1 cellular context compared by ENCODE assay signal in the genomic region with DNA sequence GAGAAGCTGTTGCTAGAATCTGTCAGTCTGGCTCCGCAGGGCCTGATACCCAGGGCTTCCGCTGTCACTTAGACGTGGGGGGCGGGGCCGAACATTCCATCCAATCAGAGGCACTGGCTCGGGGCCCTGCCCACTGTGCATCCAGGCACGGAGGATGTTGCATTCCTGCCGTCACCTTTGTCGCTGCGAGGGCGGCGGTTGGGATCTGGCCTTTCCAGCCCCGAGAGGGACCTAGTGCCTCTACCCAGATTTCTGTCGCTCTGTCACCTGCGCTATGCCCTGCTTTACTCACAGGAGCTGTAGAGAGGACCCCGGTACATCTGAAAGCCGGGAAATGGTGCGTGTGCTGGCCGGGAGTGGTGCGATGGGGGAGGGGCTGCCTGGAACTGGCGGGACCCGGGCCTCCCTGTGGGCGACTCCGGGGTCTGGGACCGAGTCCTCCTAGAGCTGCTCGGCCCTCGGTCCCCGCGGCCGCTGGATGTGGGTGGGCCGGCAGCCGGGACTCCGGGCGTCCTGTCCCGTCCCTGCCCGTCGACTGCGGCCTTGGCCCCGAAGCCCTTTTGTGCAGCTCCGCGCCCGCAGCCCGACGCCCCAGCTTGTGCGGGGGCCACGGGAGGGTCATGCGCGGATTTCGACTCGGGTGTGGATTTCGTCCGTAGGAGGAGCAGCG.
TF ChIP-seq lines count a peak whose summit lies in the region.

A gene (plus strand): TSS at position 133 of the 670 bp plus-strand sequence. CDS start 142 bp downstream, at position 275.

TF ChIP-seq in HepG2, 621 proteins besides CTCF, POLR2A, EP300 and RAD21 (continued from another document):
- TF ChIP-seq ZNF841 (CRISPR knock-in tag; IDR thresholded peaks at IDR 0.05; ENCODE audit: borderline replicate concordance) (no peak), ZFP82 (CRISPR knock-in tag; IDR thresholded peaks at IDR 0.05; ENCODE audit: borderline replicate concordance) (0 out of 2 replicates have a peak, but pooled peaks have one; percentile 25), RFXAP (CRISPR knock-in tag; IDR thresholded peaks at IDR 0.05; ENCODE audit: borderline replicate concordance) (peak; percentile 34; the same call in 1 of the 2 replicates), BORCS8-MEF2B (CRISPR knock-in tag; IDR thresholded peaks at IDR 0.05) (peak; percentile 41; the same call in 1 of the 2 replicates), ZNF883 (CRISPR knock-in tag; IDR thresholded peaks at IDR 0.05; ENCODE audit: not compliant biosample characterization) (peak; percentile 84), TBX3 (IDR thresholded peaks at IDR 0.05; ENCODE audit: borderline replicate concordance) (peak; percentile 67; the same call in 1 of the 2 replicates), PHF8 (CRISPR knock-in tag; IDR thresholded peaks at IDR 0.05) (peak; percentile 87), ZNF788 (CRISPR knock-in tag; IDR thresholded peaks at IDR 0.05; ENCODE audit: borderline replicate concordance) (peak; percentile 67; the same call in 1 of the 2 replicates), ZNF619 (CRISPR knock-in tag; IDR thresholded peaks at IDR 0.05) (0 out of 2 replicates have a peak, but pooled peaks have one; percentile 23), SP4 (CRISPR knock-in tag; IDR thresholded peaks at IDR 0.05) (peak; percentile 73; the same call in 1 of the 2 replicates), ZNF713 (CRISPR knock-in tag; IDR thresholded peaks at IDR 0.05) (no peak), ZFP36L1 (CRISPR knock-in tag; IDR thresholded peaks at IDR 0.05) (no peak), MYC (CRISPR knock-in tag; IDR thresholded peaks at IDR 0.05; ENCODE audit: borderline replicate concordance) (peak; percentile 35; the same call in 1 of the 2 replicates), IRF2 (CRISPR knock-in tag; IDR thresholded peaks at IDR 0.05) (peak; percentile 44; the same call in 1 of the 2 replicates), ZFP37 (CRISPR knock-in tag; IDR thresholded peaks at IDR 0.05; ENCODE audit: borderline replicate concordance) (peak; percentile 77; the same call in 1 of the 2 replicates), GABPA (IDR thresholded peaks at IDR 0.05; ENCODE audit: low read depth, low read length) (peak; percentile 12; the same call in 1 of the 2 replicates), GABPA (CRISPR knock-in tag; IDR thresholded peaks at IDR 0.05; ENCODE audit: low read depth) (peak; percentile 51; the same call in 1 of the 2 replicates), NFYC (CRISPR knock-in tag; IDR thresholded peaks at IDR 0.05) (peak; percentile 84), ZBTB7B (CRISPR knock-in tag; IDR thresholded peaks at IDR 0.05) (0 out of 2 replicates have a peak, but pooled peaks have one; percentile 47), NR2F1 (CRISPR knock-in tag; IDR thresholded peaks at IDR 0.05) (peak; percentile 44 to 74; a peak in 3 of 4 replicates), NFYB (CRISPR knock-in tag; IDR thresholded peaks at IDR 0.05) (peak; percentile 90), JDP2 (CRISPR knock-in tag; IDR thresholded peaks at IDR 0.05; ENCODE audit: borderline replicate concordance) (no peak), ZNF562 (CRISPR knock-in tag; IDR thresholded peaks at IDR 0.05; ENCODE audit: borderline replicate concordance) (no peak), ZNF282 (IDR thresholded peaks at IDR 0.05; ENCODE audit: partially characterized antibody) (no peak), ETV5 (CRISPR knock-in tag; IDR thresholded peaks at IDR 0.05; ENCODE audit: borderline replicate concordance) (peak; percentile 33; the same call in 1 of the 2 replicates), ZNF510 (CRISPR knock-in tag; IDR thresholded peaks at IDR 0.05; ENCODE audit: low read depth) (peak; percentile 64; the same call in 1 of the 2 replicates), ZNF777 (CRISPR knock-in tag; IDR thresholded peaks at IDR 0.05) (peak; percentile 87), ZNF350 (CRISPR knock-in tag; IDR thresholded peaks at IDR 0.05; ENCODE audit: borderline replicate concordance, low read depth) (peak; percentile 60; the same call in 1 of the 2 replicates), ZNF776 (CRISPR knock-in tag; IDR thresholded peaks at IDR 0.05) (no peak), ZNF772 (CRISPR knock-in tag; IDR thresholded peaks at IDR 0.05) (0 out of 2 replicates have a peak, but pooled peaks have one; percentile 21)
- TF ChIP-seq, protein P1, sequence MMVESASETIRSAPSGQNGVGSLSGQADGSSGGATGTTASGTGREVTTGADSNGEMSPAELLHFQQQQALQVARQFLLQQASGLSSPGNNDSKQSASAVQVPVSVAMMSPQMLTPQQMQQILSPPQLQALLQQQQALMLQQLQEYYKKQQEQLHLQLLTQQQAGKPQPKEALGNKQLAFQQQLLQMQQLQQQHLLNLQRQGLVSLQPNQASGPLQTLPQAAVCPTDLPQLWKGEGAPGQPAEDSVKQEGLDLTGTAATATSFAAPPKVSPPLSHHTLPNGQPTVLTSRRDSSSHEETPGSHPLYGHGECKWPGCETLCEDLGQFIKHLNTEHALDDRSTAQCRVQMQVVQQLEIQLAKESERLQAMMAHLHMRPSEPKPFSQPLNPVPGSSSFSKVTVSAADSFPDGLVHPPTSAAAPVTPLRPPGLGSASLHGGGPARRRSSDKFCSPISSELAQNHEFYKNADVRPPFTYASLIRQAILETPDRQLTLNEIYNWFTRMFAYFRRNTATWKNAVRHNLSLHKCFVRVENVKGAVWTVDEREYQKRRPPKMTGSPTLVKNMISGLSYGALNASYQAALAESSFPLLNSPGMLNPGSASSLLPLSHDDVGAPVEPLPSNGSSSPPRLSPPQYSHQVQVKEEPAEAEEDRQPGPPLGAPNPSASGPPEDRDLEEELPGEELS (CRISPR knock-in tag; IDR thresholded peaks at IDR 0.05): peak; percentile 16; the same call in 1 of the 2 replicates
- TF ChIP-seq, protein P2, sequence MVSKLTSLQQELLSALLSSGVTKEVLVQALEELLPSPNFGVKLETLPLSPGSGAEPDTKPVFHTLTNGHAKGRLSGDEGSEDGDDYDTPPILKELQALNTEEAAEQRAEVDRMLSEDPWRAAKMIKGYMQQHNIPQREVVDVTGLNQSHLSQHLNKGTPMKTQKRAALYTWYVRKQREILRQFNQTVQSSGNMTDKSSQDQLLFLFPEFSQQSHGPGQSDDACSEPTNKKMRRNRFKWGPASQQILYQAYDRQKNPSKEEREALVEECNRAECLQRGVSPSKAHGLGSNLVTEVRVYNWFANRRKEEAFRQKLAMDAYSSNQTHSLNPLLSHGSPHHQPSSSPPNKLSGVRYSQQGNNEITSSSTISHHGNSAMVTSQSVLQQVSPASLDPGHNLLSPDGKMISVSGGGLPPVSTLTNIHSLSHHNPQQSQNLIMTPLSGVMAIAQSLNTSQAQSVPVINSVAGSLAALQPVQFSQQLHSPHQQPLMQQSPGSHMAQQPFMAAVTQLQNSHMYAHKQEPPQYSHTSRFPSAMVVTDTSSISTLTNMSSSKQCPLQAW (CRISPR knock-in tag; IDR thresholded peaks at IDR 0.05): peak; percentile 63; the same call in 1 of the 2 replicates
- TF ChIP-seq, protein P3, sequence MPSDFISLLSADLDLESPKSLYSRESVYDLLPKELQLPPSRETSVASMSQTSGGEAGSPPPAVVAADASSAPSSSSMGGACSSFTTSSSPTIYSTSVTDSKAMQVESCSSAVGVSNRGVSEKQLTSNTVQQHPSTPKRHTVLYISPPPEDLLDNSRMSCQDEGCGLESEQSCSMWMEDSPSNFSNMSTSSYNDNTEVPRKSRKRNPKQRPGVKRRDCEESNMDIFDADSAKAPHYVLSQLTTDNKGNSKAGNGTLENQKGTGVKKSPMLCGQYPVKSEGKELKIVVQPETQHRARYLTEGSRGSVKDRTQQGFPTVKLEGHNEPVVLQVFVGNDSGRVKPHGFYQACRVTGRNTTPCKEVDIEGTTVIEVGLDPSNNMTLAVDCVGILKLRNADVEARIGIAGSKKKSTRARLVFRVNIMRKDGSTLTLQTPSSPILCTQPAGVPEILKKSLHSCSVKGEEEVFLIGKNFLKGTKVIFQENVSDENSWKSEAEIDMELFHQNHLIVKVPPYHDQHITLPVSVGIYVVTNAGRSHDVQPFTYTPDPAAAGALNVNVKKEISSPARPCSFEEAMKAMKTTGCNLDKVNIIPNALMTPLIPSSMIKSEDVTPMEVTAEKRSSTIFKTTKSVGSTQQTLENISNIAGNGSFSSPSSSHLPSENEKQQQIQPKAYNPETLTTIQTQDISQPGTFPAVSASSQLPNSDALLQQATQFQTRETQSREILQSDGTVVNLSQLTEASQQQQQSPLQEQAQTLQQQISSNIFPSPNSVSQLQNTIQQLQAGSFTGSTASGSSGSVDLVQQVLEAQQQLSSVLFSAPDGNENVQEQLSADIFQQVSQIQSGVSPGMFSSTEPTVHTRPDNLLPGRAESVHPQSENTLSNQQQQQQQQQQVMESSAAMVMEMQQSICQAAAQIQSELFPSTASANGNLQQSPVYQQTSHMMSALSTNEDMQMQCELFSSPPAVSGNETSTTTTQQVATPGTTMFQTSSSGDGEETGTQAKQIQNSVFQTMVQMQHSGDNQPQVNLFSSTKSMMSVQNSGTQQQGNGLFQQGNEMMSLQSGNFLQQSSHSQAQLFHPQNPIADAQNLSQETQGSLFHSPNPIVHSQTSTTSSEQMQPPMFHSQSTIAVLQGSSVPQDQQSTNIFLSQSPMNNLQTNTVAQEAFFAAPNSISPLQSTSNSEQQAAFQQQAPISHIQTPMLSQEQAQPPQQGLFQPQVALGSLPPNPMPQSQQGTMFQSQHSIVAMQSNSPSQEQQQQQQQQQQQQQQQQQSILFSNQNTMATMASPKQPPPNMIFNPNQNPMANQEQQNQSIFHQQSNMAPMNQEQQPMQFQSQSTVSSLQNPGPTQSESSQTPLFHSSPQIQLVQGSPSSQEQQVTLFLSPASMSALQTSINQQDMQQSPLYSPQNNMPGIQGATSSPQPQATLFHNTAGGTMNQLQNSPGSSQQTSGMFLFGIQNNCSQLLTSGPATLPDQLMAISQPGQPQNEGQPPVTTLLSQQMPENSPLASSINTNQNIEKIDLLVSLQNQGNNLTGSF (CRISPR knock-in tag; IDR thresholded peaks at IDR 0.05): peak; percentile 40; the same call in 1 of the 2 replicates
- TF ChIP-seq, protein P4, sequence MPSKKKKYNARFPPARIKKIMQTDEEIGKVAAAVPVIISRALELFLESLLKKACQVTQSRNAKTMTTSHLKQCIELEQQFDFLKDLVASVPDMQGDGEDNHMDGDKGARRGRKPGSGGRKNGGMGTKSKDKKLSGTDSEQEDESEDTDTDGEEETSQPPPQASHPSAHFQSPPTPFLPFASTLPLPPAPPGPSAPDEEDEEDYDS (CRISPR knock-in tag; IDR thresholded peaks at IDR 0.05): peak; percentile 63; the same call in 1 of the 2 replicates
- TF ChIP-seq, protein P5, sequence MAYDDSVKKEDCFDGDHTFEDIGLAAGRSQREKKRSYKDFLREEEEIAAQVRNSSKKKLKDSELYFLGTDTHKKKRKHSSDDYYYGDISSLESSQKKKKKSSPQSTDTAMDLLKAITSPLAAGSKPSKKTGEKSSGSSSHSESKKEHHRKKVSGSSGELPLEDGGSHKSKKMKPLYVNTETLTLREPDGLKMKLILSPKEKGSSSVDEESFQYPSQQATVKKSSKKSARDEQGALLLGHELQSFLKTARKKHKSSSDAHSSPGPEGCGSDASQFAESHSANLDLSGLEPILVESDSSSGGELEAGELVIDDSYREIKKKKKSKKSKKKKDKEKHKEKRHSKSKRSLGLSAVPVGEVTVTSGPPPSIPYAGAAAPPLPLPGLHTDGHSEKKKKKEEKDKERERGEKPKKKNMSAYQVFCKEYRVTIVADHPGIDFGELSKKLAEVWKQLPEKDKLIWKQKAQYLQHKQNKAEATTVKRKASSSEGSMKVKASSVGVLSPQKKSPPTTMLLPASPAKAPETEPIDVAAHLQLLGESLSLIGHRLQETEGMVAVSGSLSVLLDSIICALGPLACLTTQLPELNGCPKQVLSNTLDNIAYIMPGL (CRISPR knock-in tag; IDR thresholded peaks at IDR 0.05; ENCODE audit: borderline replicate concordance in 1 of 2, low read depth in 1 of 2): peak in 1 of 2 experiments; percentile 70; a peak in 2 of 4 replicates
- TF ChIP-seq, protein P6, sequence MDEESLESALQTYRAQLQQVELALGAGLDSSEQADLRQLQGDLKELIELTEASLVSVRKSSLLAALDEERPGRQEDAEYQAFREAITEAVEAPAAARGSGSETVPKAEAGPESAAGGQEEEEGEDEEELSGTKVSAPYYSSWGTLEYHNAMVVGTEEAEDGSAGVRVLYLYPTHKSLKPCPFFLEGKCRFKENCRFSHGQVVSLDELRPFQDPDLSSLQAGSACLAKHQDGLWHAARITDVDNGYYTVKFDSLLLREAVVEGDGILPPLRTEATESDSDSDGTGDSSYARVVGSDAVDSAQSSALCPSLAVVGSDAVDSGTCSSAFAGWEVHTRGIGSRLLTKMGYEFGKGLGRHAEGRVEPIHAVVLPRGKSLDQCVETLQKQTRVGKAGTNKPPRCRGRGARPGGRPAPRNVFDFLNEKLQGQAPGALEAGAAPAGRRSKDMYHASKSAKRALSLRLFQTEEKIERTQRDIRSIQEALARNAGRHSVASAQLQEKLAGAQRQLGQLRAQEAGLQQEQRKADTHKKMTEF (CRISPR knock-in tag; IDR thresholded peaks at IDR 0.05): peak; percentile 31; the same call in 1 of the 2 replicates
- TF ChIP-seq, protein P7, sequence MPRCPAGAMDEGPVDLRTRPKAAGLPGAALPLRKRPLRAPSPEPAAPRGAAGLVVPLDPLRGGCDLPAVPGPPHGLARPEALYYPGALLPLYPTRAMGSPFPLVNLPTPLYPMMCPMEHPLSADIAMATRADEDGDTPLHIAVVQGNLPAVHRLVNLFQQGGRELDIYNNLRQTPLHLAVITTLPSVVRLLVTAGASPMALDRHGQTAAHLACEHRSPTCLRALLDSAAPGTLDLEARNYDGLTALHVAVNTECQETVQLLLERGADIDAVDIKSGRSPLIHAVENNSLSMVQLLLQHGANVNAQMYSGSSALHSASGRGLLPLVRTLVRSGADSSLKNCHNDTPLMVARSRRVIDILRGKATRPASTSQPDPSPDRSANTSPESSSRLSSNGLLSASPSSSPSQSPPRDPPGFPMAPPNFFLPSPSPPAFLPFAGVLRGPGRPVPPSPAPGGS (CRISPR knock-in tag; IDR thresholded peaks at IDR 0.05): peak; percentile 77; the same call in 1 of the 2 replicates
- TF ChIP-seq, protein P8, sequence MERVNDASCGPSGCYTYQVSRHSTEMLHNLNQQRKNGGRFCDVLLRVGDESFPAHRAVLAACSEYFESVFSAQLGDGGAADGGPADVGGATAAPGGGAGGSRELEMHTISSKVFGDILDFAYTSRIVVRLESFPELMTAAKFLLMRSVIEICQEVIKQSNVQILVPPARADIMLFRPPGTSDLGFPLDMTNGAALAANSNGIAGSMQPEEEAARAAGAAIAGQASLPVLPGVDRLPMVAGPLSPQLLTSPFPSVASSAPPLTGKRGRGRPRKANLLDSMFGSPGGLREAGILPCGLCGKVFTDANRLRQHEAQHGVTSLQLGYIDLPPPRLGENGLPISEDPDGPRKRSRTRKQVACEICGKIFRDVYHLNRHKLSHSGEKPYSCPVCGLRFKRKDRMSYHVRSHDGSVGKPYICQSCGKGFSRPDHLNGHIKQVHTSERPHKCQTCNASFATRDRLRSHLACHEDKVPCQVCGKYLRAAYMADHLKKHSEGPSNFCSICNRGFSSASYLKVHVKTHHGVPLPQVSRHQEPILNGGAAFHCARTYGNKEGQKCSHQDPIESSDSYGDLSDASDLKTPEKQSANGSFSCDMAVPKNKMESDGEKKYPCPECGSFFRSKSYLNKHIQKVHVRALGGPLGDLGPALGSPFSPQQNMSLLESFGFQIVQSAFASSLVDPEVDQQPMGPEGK (CRISPR knock-in tag; IDR thresholded peaks at IDR 0.05): peak; percentile 39; the same call in 1 of the 2 replicates
